12 cellular contexts compared by ENCODE assay signal in the genomic region with DNA sequence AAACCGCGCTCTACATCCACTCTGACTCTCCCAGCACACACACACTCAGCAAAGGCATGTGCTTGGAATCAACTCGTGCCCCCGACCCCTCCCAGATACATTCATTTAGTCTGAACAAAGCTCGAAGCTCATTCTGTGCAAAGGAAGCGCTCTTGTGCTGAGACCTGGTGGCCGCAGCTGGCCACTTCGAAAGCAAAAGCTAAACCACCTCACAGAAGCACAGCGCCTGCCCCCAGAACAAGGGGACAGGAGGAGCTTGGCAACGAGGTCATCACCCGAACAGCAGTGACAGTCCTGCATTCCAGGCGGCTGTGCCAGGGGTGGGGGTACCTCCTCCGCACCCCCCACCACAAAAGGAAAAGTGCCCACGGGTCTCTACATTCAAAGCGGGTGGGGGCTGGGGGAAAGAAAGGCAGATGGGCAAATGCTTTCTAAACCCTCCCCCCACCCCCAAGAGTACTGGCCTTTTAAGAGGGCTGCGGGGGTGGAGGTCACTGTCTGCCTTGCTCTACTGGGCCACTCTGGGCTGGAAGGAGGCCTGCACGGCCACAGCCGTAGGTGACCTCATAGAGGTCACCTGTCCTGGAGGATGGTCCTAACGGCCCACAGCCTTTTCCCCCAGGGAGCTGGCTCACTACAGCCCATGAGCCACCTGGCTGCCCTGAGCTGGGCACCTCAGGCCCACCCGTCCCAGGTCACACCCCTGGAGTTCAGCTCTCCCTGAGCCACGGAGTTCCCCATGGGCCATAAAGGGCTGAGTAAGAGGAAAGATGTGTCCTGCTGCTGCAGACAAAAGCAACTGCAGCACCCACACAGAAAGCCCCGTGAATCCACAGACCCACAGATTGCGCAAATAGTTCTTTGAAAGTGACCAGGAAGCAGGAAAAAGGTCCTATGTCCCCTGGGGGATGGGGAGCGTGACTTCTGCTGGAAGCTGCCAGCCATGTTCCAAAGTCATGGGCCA. TPM values are rescaled to one million over a fixed set of nuclear protein-coding genes. Genes with fewer than 3 reads are reported as not detected.
A peak's percentile ranks its signal among the peaks of the same experiment; 100 is the strongest.
DNase-seq lines count a peak whose midpoint lies in the region; ATAC-seq and TF ChIP-seq lines count a peak whose summit lies in the region.
"Had no signal": no experiment of that assay in that cellular context is flagged by ENCODE, and none has a peak within 500 bp of the region (broad histone marks: within the 10 kb centered on the region; RNA-seq: fewer than 3 reads in every experiment).

No MANE protein-coding gene starts in this region.

- DNase-seq in CD1c-positive myeloid dendritic cell (ENCODE audit: extremely low spot score) (peak; percentile 82), PC-3 (no peak), heart left ventricle (peak in 1 of 5 donors; percentile 44), neural progenitor cell (ENCODE audit: low spot score) (peak; percentile 89), breast epithelium (ENCODE audit: low spot score in 2 of 2) (no peak), glomerular visceral epithelial cell (ENCODE audit: extremely low spot score) (no peak), Ammon's horn (ENCODE audit: low spot score) (no peak), activated gamma-delta T cell treated with Interleukin-2 at 50 U/mL for 16 hours (no peak)
- DNase-seq: DMS79 treated with DMSO at 0.1 percent for 48 hours, NCI-H526 treated with DMSO at 0.1 percent for 48 hours, SHP77 had no signal

- ATAC-seq in PC-3 (no peak), heart left ventricle (peak in 3 of 4 donors; percentile 10 to 24 (median 14))

- H3K27ac Mint-ChIP-seq in neural progenitor cell, result peak overlapping the region; percentile 82

- H3K4me3 Mint-ChIP-seq in neural progenitor cell, result peak overlapping the region; percentile 54

- TF ChIP-seq POLR2A in heart left ventricle (IDR thresholded peaks at IDR 0.05), result no peak
- no peak for TF ChIP-seq POLR2A in breast epithelium (IDR thresholded peaks at IDR 0.05)

- no peak overlapping the region for H3K4me2 ChIP-seq in PC-3 (ENCODE audit: low read length)
- H3K4me2 ChIP-seq in neural progenitor cell, result peak overlapping the region; percentile 60

- H3F3A ChIP-seq in PC-3 (ENCODE audit: low read length, unreplicated experiment) (no peaks in the 10 kb centered on the region), neural progenitor cell (ENCODE audit: low read depth) (peaks cover 23% of the 10 kb centered on the region)

- H3K9me2 ChIP-seq in PC-3 (replicated peaks; ENCODE audit: low read length), result no peaks in the 10 kb centered on the region

- H3K27me3 ChIP-seq in PC-3 (ENCODE audit: low read length), result no peaks in the 10 kb centered on the region
- no peaks in the 10 kb centered on the region for H3K27me3 ChIP-seq in heart left ventricle
- no peaks in the 10 kb centered on the region for H3K27me3 ChIP-seq in neural progenitor cell
- H3K27me3 ChIP-seq in breast epithelium, result no peaks in the 10 kb centered on the region

- intact Hi-C loops in PC-3 (cut with micrococcal nuclease), result no loop called here
- intact Hi-C loops in heart left ventricle (cut with DNase I), result loop anchor here in 1 of 10 donors (10.0 kb wide), 1 partner anchor 366 kb away; no protein-coding TSS in a partner anchor
- intact Hi-C loops in breast epithelium (cut with DNase I; ENCODE audit: low total_unique reads), result no loop called here

- H3K9me3 Mint-ChIP-seq in neural progenitor cell, result peaks cover 7% of the 10 kb centered on the region

- H3K4me1 ChIP-seq in PC-3 (ENCODE audit: insufficient read depth, low read length) (peaks cover 6% of the 10 kb centered on the region; the same call in 1 of the 2 replicates), heart left ventricle (peaks cover 0 to 33% (median 15%) of the 10 kb centered on the region in 12 donors), neural progenitor cell (peaks cover 30% of the 10 kb centered on the region), breast epithelium (peaks cover 0 to 7% of the 10 kb centered on the region in 2 donors)

- H4K20me1 ChIP-seq in PC-3 (ENCODE audit: low read length), result no peaks in the 10 kb centered on the region
- peaks cover 8% of the 10 kb centered on the region for H4K20me1 ChIP-seq in neural progenitor cell (ENCODE audit: low read depth)

- no peaks in the 10 kb centered on the region for H3K9me3 ChIP-seq in PC-3 (ENCODE audit: low read length)
- no peaks in the 10 kb centered on the region for H3K9me3 ChIP-seq in heart left ventricle
- no peaks in the 10 kb centered on the region for H3K9me3 ChIP-seq in neural progenitor cell (ENCODE audit: low read depth)
- H3K9me3 ChIP-seq in breast epithelium, result no peaks in the 10 kb centered on the region

- TF ChIP-seq CTCF in PC-3 (conservative IDR thresholded peaks at IDR 0.05; ENCODE audit: low read depth, low read length) (no peak), heart left ventricle (IDR thresholded peaks at IDR 0.05) (no peak), neural progenitor cell (IDR thresholded peaks at IDR 0.05) (peak; percentile 19), breast epithelium (IDR thresholded peaks at IDR 0.05) (no peak)

- H3K36me3 ChIP-seq in PC-3 (ENCODE audit: low read depth, low read length), result no peaks in the 10 kb centered on the region
- peaks cover 0 to 31% (median 14%) of the 10 kb centered on the region in 9 donors for H3K36me3 ChIP-seq in heart left ventricle
- no peaks in the 10 kb centered on the region for H3K36me3 ChIP-seq in neural progenitor cell
- H3K36me3 ChIP-seq in breast epithelium, result no peaks in the 10 kb centered on the region

- POLR2A ChIA-PET in PC-3 (lab: Charles Lee; ENCODE audit: unreplicated experiment), result interaction anchor here (0.6 kb wide), 1 partner anchor 21 kb away, joined by 3 read pairs; no protein-coding TSS in a partner anchor

- H2AFZ ChIP-seq in PC-3 (ENCODE audit: low read length) (no peak overlapping the region), neural progenitor cell (replicated peaks) (no peak overlapping the region)

- WGBS in heart left ventricle, 4 donors, result 44 to 50% (median 46%) methylated on average over 17 to 24 of the region's 24 CpGs

- peaks cover 47% of the 10 kb centered on the region for H3K4me1 Mint-ChIP-seq in neural progenitor cell

- TSS peak; percentile 18 for BruUV-seq in PC-3 (replicated peaks; lab: Mats Ljungman, UMichigan)

- no peak overlapping the region for H3K4me3 ChIP-seq in PC-3 (ENCODE audit: low read length)
- no peak overlapping the region for H3K4me3 ChIP-seq in heart left ventricle
- H3K4me3 ChIP-seq in neural progenitor cell, result no peak overlapping the region
- H3K4me3 ChIP-seq in breast epithelium, result no peak overlapping the region

- H3K27me3 Mint-ChIP-seq in neural progenitor cell (ENCODE audit: insufficient read depth, low read depth), result peaks cover 11% of the 10 kb centered on the region

- H3K36me3 Mint-ChIP-seq in neural progenitor cell, result no peaks in the 10 kb centered on the region

- CTCF ChIA-PET in PC-3 (lab: Charles Lee), result no interaction called here

- H3K79me2 ChIP-seq in PC-3 (ENCODE audit: low read length), result no peaks in the 10 kb centered on the region
- H3K79me2 ChIP-seq in neural progenitor cell (ENCODE audit: low read depth), result no peaks in the 10 kb centered on the region

- H3K27ac ChIP-seq in PC-3 (ENCODE audit: low read length), result no peak overlapping the region
- H3K27ac ChIP-seq in heart left ventricle, result peak overlapping the region in 4 of 12 donors; percentile 33 to 57 (median 55)
- H3K27ac ChIP-seq in neural progenitor cell, result peak overlapping the region; percentile 53
- H3K27ac ChIP-seq in breast epithelium, result peak overlapping the region in 1 of 2 donors; percentile 55
- H3K27ac ChIP-seq: HL-60 had no signal

- H3K9ac ChIP-seq in PC-3 (ENCODE audit: low read length) (no peak overlapping the region), neural progenitor cell (no peak overlapping the region)

RNA-seq across cellular contexts. Expression of a gene that starts 21.3 kb away (rescaled TPM):
- total RNA-seq in PC-3 (2014; rRNA removed), result 8.0 and 8.6 TPM in 2 replicates
- total RNA-seq in heart left ventricle, result 100 to 1,000 TPM in 1 of 9 donors, 10 to 100 TPM in 8; 48.3 to 187 (median 75.0) TPM
- 10 to 100 TPM; 50.1 to 60.4 TPM for polyA plus RNA-seq in heart left ventricle
- total RNA-seq in neural progenitor cell (ENCODE audit: low replicate concordance), result 0.71 and 7.7 TPM in 2 replicates
- 10 to 100 TPM; 57.1 to 71.9 (median 71.1) TPM for total RNA-seq in breast epithelium

RNA-seq across cellular contexts. Expression of a gene that starts 34.1 kb away (rescaled TPM):
- total RNA-seq in PC-3 (2014; rRNA removed) (0.87 TPM in 1 of 2 replicates, not detected in the other), heart left ventricle (1 to 10 TPM in 1 of 9 donors, under 1 TPM in 3, not detected in 5; 0.21 to 1.7 (median 0.61) TPM), neural progenitor cell (ENCODE audit: low replicate concordance) (0.87 and 1.4 TPM in 2 replicates), breast epithelium (under 1 TPM in 1 of 3 donors, not detected in 2; 0.32 TPM)
- under 1 TPM in 1 of 2 donors, not detected in 1; 0.46 TPM for polyA plus RNA-seq in heart left ventricle

RNA-seq across cellular contexts. Expression of a gene that starts 54.1 kb away (rescaled TPM):
- total RNA-seq in PC-3 (2014; rRNA removed) (1.3 and 4.4 TPM in 2 replicates), heart left ventricle (10 to 100 TPM in 1 of 9 donors, 1 to 10 TPM in 8; 1.8 to 21.9 (median 3.3) TPM), neural progenitor cell (ENCODE audit: low replicate concordance) (0.30 and 0.90 TPM in 2 replicates), breast epithelium (10 to 100 TPM in 2 of 3 donors, 1 to 10 TPM in 1; 7.2 to 14.1 (median 13.3) TPM)
- polyA plus RNA-seq in heart left ventricle, result 1 to 10 TPM; 2.9 to 3.5 TPM

Comparison
In these comparisons a context has a peak if more than half of its experiments do, and no peak if none do; other contexts are left out.
1. DNase-seq: peak in CD1c-positive myeloid dendritic cell (single experiment) and neural progenitor cell (single experiment); none in PC-3 (single experiment), breast epithelium (0 of 2), glomerular visceral epithelial cell (single experiment), Ammon's horn (single experiment) and activated gamma-delta T cell treated with Interleukin-2 at 50 U/mL for 16 hours (single experiment).